In genomic region chr12:92745874-92746553, GRCh38 we compare ENCODE assay signal across 1 cellular context.
TF ChIP-seq lines count a peak whose summit lies in the region.

No MANE protein-coding gene starts in this region.

TF ChIP-seq in GM23338, 12 proteins besides CTCF, POLR2A, EP300 and RAD21 (continued from another document):
- no peak for TF ChIP-seq ZNF462 (CRISPR knock-in tag; IDR thresholded peaks at IDR 0.05)
- no peak for TF ChIP-seq POLR2AphosphoS5 (IDR thresholded peaks at IDR 0.05; ENCODE audit: low read depth)
- TF ChIP-seq ZNF114 (CRISPR knock-in tag; IDR thresholded peaks at IDR 0.05): no peak
- TF ChIP-seq CREB1 (CRISPR knock-in tag; IDR thresholded peaks at IDR 0.05; ENCODE audit: low read depth): no peak
- TF ChIP-seq NANOG (IDR thresholded peaks at IDR 0.05; ENCODE audit: borderline replicate concordance): no peak
- no peak for TF ChIP-seq ZNF331 (CRISPR knock-in tag; IDR thresholded peaks at IDR 0.05; ENCODE audit: low read depth)
- no peak for TF ChIP-seq JUNB (IDR thresholded peaks at IDR 0.05; ENCODE audit: unreplicated experiment)
